1 cellular context compared by ENCODE assay signal in the genomic region with DNA sequence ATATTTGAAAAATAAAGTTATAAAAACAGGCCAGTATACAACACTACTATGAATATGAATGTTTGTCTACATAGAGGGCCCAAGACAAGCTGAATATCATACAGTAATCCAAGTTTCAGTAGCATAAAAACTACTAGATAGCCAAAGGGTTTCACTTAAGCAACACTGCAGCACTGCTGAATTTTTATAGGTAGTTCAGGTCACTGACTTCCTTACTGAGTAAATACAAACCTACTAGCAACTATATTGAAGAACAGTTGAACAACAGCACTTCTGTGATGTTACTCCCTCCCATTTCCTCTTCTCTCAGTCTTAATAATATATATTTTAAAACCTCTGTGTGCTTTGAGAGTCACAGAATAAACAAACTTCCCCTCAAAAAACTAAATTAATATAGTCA.
TF ChIP-seq lines count a peak whose summit lies in the region.

No MANE protein-coding gene starts in this region.

TF ChIP-seq in endothelial cell of umbilical vein, 7 proteins besides CTCF, POLR2A, EP300 and RAD21 (continued from another document):
- TF ChIP-seq, protein P1, sequence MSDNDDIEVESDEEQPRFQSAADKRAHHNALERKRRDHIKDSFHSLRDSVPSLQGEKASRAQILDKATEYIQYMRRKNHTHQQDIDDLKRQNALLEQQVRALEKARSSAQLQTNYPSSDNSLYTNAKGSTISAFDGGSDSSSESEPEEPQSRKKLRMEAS (IDR thresholded peaks at IDR 0.05; ENCODE audit: insufficient read depth, insufficient read length), result no peak
